In genomic region chr1:206419250-206419649, GRCh38 we compare ENCODE assay signal across 18 cellular contexts. TPM values are rescaled to one million over a fixed set of nuclear protein-coding genes. Genes with fewer than 3 reads are reported as not detected.
DNase-seq lines count a peak whose midpoint lies in the region; ATAC-seq and TF ChIP-seq lines count a peak whose summit lies in the region.
"Had no signal": no experiment of that assay in that cellular context is flagged by ENCODE, and none has a peak within 500 bp of the region (broad histone marks: within the 10 kb centered on the region; RNA-seq: fewer than 3 reads in every experiment).

No MANE protein-coding gene starts in this region.

- no peak overlapping the region for H2BK12ac ChIP-seq in H9 (ENCODE audit: insufficient read length, low read depth, low read length)

- H2BK20ac ChIP-seq in H9 (ENCODE audit: low read depth, low read length, poor library complexity, severe bottlenecking), result no peak overlapping the region

- H3K36me3 Mint-ChIP-seq in H9 (ENCODE audit: insufficient read depth in 1 of 3, low read depth in 3 of 3), result peaks cover 5 to 22% (median 20%) of the 10 kb centered on the region in 3 experiments

- no peak overlapping the region for H4K5ac ChIP-seq in H9 (ENCODE audit: insufficient read length, low read depth, low read length)

- no peak overlapping the region for H3K4ac ChIP-seq in H9 (ENCODE audit: low read depth, low read length)

- H3K4me1 Mint-ChIP-seq in H9, result peaks cover 0 to 3% of the 10 kb centered on the region in 2 experiments; a peak in 3 of 4 replicates

- H3K9me3 ChIP-seq in H9 (ENCODE audit: control insufficient read depth, low read depth, low read length) (no peaks in the 10 kb centered on the region), PC-3 (ENCODE audit: low read length) (no peaks in the 10 kb centered on the region), tibial artery (no peaks in the 10 kb centered on the region)
- H3K9me3 ChIP-seq: prostate gland had no signal

- no peaks in the 10 kb centered on the region for H3F3A ChIP-seq in PC-3 (ENCODE audit: low read length, unreplicated experiment)

- ATAC-seq in PC-3, result peak; percentile 74
- no peak for ATAC-seq in HG03460 (IDR thresholded peaks at IDR 0.05; ENCODE audit: unreplicated experiment)
- ATAC-seq: activated CD4-positive, CD25-positive, alpha-beta regulatory T cell treated with anti-CD3 and anti-CD28 coated beads, Interleukin-2, amount 50 U/mL, for 24 hours; GM12878 had no signal

- H3K56ac ChIP-seq in H9 (ENCODE audit: insufficient read length, low read depth, low read length), result no peak overlapping the region

- H3K27ac Mint-ChIP-seq in H9, result peak overlapping the region in 2 of 3 experiments; percentile 38 to 77; a peak in 4 of 7 replicates
- H3K27ac Mint-ChIP-seq: activated naive CD8-positive, alpha-beta T cell; CD4-positive, alpha-beta T cell had no signal

- H3T11ph ChIP-seq in H9 (ENCODE audit: low read length), result no peak overlapping the region

- no peak overlapping the region for H3K4me3 ChIP-seq in PC-3 (ENCODE audit: low read length)
- no peak overlapping the region for H3K4me3 ChIP-seq in epithelial cell of esophagus (ENCODE audit: low read length)
- no peak overlapping the region for H3K4me3 ChIP-seq in tibial artery
- no peak overlapping the region for H3K4me3 ChIP-seq in dorsolateral prefrontal cortex
- H3K4me3 ChIP-seq: GM12878, prostate gland had no signal

- no peak overlapping the region for H4K8ac ChIP-seq in H9 (replicated peaks; ENCODE audit: insufficient read length, low read depth, low read length)

- POLR2A ChIA-PET in PC-3 (lab: Charles Lee; ENCODE audit: unreplicated experiment), result no interaction called here

- H3K9ac ChIP-seq in H9 (ENCODE audit: extremely low read depth, insufficient read length, low read length) (no peak overlapping the region), PC-3 (ENCODE audit: low read length) (no peak overlapping the region)

- no peak overlapping the region for H2AFZ ChIP-seq in H9 (ENCODE audit: low read length)
- H2AFZ ChIP-seq in PC-3 (ENCODE audit: low read length), result no peak overlapping the region

- no peak overlapping the region for H2BK5ac ChIP-seq in H9 (ENCODE audit: insufficient read length, low read length)

- H3K9me3 Mint-ChIP-seq in H9, result no peaks in the 10 kb centered on the region
- H3K9me3 Mint-ChIP-seq: CD4-positive, alpha-beta T cell; naive B cell had no signal

- H3K79me2 ChIP-seq in H9 (ENCODE audit: insufficient read depth, low read length), result no peaks in the 10 kb centered on the region
- no peaks in the 10 kb centered on the region for H3K79me2 ChIP-seq in PC-3 (ENCODE audit: low read length)

- H4K20me1 ChIP-seq in H9 (ENCODE audit: control insufficient read depth, insufficient read depth, insufficient read length) (no peaks in the 10 kb centered on the region), PC-3 (ENCODE audit: low read length) (no peaks in the 10 kb centered on the region)

- H3K4me1 ChIP-seq in H9 (ENCODE audit: insufficient read depth, low read length), result no peaks in the 10 kb centered on the region
- H3K4me1 ChIP-seq in PC-3 (ENCODE audit: insufficient read depth, low read length), result peaks cover 22% of the 10 kb centered on the region
- H3K4me1 ChIP-seq in tibial artery, result peaks cover 0 to 7% (median 0%) of the 10 kb centered on the region in 4 donors
- H3K4me1 ChIP-seq: prostate gland had no signal

- H3K4me3 Mint-ChIP-seq in H9, result no peak overlapping the region
- H3K4me3 Mint-ChIP-seq: activated naive CD8-positive, alpha-beta T cell; CD4-positive, alpha-beta T cell; naive B cell had no signal

- no peaks in the 10 kb centered on the region for H3K79me1 ChIP-seq in H9 (ENCODE audit: insufficient read depth, low read depth, low read length, poor library complexity, severe bottlenecking)

- intact Hi-C loops in PC-3 (cut with micrococcal nuclease), result no loop called here
- intact Hi-C loops in tibial artery (cut with DNase I; ENCODE audit: low total_unique reads), result no loop called here
- intact Hi-C loops in dorsolateral prefrontal cortex (cut with DNase I), result no loop called here

- no peak overlapping the region for H3K23ac ChIP-seq in H9 (ENCODE audit: insufficient read length, low read depth, low read length)

- TF ChIP-seq CTCF in H9 (conservative IDR thresholded peaks at IDR 0.05) (no peak), PC-3 (conservative IDR thresholded peaks at IDR 0.05; ENCODE audit: low read depth, low read length) (no peak), epithelial cell of esophagus (IDR thresholded peaks at IDR 0.05; ENCODE audit: insufficient read depth, low read depth, low read length, missing control alignments) (no peak), tibial artery (IDR thresholded peaks at IDR 0.05) (no peak), dorsolateral prefrontal cortex (IDR thresholded peaks at IDR 0.05 in 54 of 56, conservative IDR thresholded peaks at IDR 0.05 in 2 of 56; ENCODE audit: low read depth in 1 of 56, partially characterized antibody in 56 of 56) (no peak)

- CTCF ChIA-PET in PC-3 (lab: Charles Lee), result no interaction called here

- no CpG with 5 or more reads among the region's 2 CpGs for WGBS in H9 (ENCODE audit: extremely low coverage, insufficient read length, low lambda C conversion rate)

- H3K27me3 ChIP-seq in H9 (ENCODE audit: insufficient read depth, low read length) (no peaks in the 10 kb centered on the region), PC-3 (ENCODE audit: low read length) (no peaks in the 10 kb centered on the region), tibial artery (no peaks in the 10 kb centered on the region), dorsolateral prefrontal cortex (no peaks in the 10 kb centered on the region)

- H3K4me2 ChIP-seq in H9 (ENCODE audit: insufficient read depth, insufficient read length, low read length) (no peak overlapping the region), PC-3 (ENCODE audit: low read length) (peak overlapping the region; percentile 36)

- no peak overlapping the region for H4K91ac ChIP-seq in H9 (ENCODE audit: insufficient read length, low read depth, low read length)

- no peaks in the 10 kb centered on the region for H3K27me3 Mint-ChIP-seq in H9 (ENCODE audit: low read depth)
- H3K27me3 Mint-ChIP-seq: activated naive CD8-positive, alpha-beta T cell; CD4-positive, alpha-beta T cell; naive B cell had no signal

- no peak for DNase-seq in H9
- DNase-seq in PC-3, result peak; percentile 79
- DNase-seq in epithelial cell of esophagus (ENCODE audit: low read depth), result peak; percentile 80
- DNase-seq in renal cortical epithelial cell (ENCODE audit: low read depth), result peak; percentile 18
- no peak for DNase-seq in tibial artery
- DNase-seq in RPMI8226, result no peak
- DNase-seq in dorsolateral prefrontal cortex, result no peak
- DNase-seq: activated CD8-positive, alpha-beta memory T cell treated with anti-CD3 and anti-CD28 coated beads, Interleukin-2, amount 50 U/mL, for 48 hours; CD4-positive, alpha-beta T cell; naive B cell; NCI-H524 treated with DMSO at 0.1 percent for 48 hours; stimulated activated CD4-positive, alpha-beta T cell treated with anti-CD3 and anti-CD28 coated beads, Interleukin-15, amount 100 ng/mL, for 24 hours; T-helper 1 cell had no signal

- H3K9me2 ChIP-seq in PC-3 (replicated peaks; ENCODE audit: low read length), result no peaks in the 10 kb centered on the region

- no peak overlapping the region for H3K27ac ChIP-seq in H9 (ENCODE audit: insufficient read length, low read depth, low read length)
- no peak overlapping the region for H3K27ac ChIP-seq in PC-3 (ENCODE audit: low read length)
- no peak overlapping the region for H3K27ac ChIP-seq in tibial artery
- peak overlapping the region in 1 of 59 donors; percentile 8 for H3K27ac ChIP-seq in dorsolateral prefrontal cortex
- H3K27ac ChIP-seq: prostate gland had no signal

- peaks cover 16% of the 10 kb centered on the region for H3K36me3 ChIP-seq in PC-3 (ENCODE audit: low read depth, low read length)
- peaks cover 30 to 70% (median 53%) of the 10 kb centered on the region in 3 donors for H3K36me3 ChIP-seq in tibial artery
- H3K36me3 ChIP-seq: prostate gland had no signal

- no peak overlapping the region for H2BK120ac ChIP-seq in H9 (ENCODE audit: low read depth, low read length, poor library complexity, severe bottlenecking)

- BruUV-seq in PC-3 (replicated peaks; lab: Mats Ljungman, UMichigan), result no TSS peak

- H3K18ac ChIP-seq in H9 (ENCODE audit: insufficient read length, low read depth, low read length), result no peak overlapping the region

- H2AK5ac ChIP-seq in H9 (ENCODE audit: insufficient read length, low read length), result no peak overlapping the region

- H2BK15ac ChIP-seq in H9 (ENCODE audit: low read depth, low read length), result no peak overlapping the region

- no peaks in the 10 kb centered on the region for H3K23me2 ChIP-seq in H9 (ENCODE audit: insufficient read length, low read depth, low read length, poor library complexity, severe bottlenecking)

- H3K14ac ChIP-seq in H9 (ENCODE audit: insufficient read depth, low read length), result no peak overlapping the region

RNA-seq across cellular contexts. Expression of gene IKBKE, which starts 51.0 kb away (rescaled TPM):
- total RNA-seq in H9 (2021), result 5.7 and 6.6 TPM in 2 replicates
- 27.0 and 28.3 TPM in 2 replicates for total RNA-seq in PC-3 (2014; rRNA removed)
- 13.6 and 19.6 TPM in 2 replicates for total RNA-seq in renal cortical epithelial cell
- 1 to 10 TPM; 1.3 to 8.1 (median 3.2) TPM for total RNA-seq in dorsolateral prefrontal cortex

Comparison
In these comparisons a context has a peak if more than half of its experiments do, and no peak if none do; other contexts are left out.
1. DNase-seq: peak in PC-3 (single experiment), epithelial cell of esophagus (single experiment) and renal cortical epithelial cell (single experiment); none in H9 (single experiment), tibial artery (0 of 2), RPMI8226 (single experiment) and dorsolateral prefrontal cortex (0 of 10).